Comparison of ENCODE assay signal across 9 cellular contexts in genomic region chr6:33860706-33861474, GRCh38. TPM values are rescaled to one million over a fixed set of nuclear protein-coding genes. Genes with fewer than 3 reads are reported as not detected.
DNase-seq lines count a peak whose midpoint lies in the region; ATAC-seq and TF ChIP-seq lines count a peak whose summit lies in the region.
"Had no signal": no experiment of that assay in that cellular context is flagged by ENCODE, and none has a peak within 500 bp of the region (broad histone marks: within the 10 kb centered on the region; RNA-seq: fewer than 3 reads in every experiment).

No MANE protein-coding gene starts in this region.

- in situ Hi-C loops in IMR-90 (cut with MboI; ENCODE audit: low sequenced_read_pairs): no loop called here

- intact Hi-C loops in CD4-positive, alpha-beta T cell (cut with DNase I, micrococcal nuclease): no loop called here
- intact Hi-C loops in IMR-90 (cut with micrococcal nuclease): no loop called here

- TF ChIP-seq POLR2A in IMR-90 (IDR thresholded peaks at IDR 0.05; ENCODE audit: low read depth, low read length): no peak

- dilution Hi-C loops in IMR-90 (cut with HindIII; ENCODE audit: low sequenced_read_pairs, unreplicated experiment): no loop called here

- H2AK9ac ChIP-seq in IMR-90 (replicated peaks; ENCODE audit: low read depth, low read length, poor library complexity): no peak overlapping the region

- no peak overlapping the region for H3K18ac ChIP-seq in IMR-90 (ENCODE audit: low read depth, low read length)

- ATAC-seq in CD4-positive, alpha-beta T cell (ENCODE audit: poor library complexity): peak; percentile 57
- ATAC-seq in IMR-90 (ENCODE audit: low read depth) (peak; percentile 44), GM19463 (IDR thresholded peaks at IDR 0.05; ENCODE audit: unreplicated experiment) (no peak)

- no peak overlapping the region for H4K8ac ChIP-seq in IMR-90 (ENCODE audit: low read depth in 2 of 2, low read length in 2 of 2)

- H3K9me3 ChIP-seq in CD4-positive, alpha-beta T cell (ENCODE audit: control insufficient read depth, low read length): no peaks in the 10 kb centered on the region
- no peaks in the 10 kb centered on the region for H3K9me3 ChIP-seq in IMR-90 (ENCODE audit: control insufficient read depth, insufficient read depth, low read length)

- H2BK120ac ChIP-seq in IMR-90 (ENCODE audit: low read depth, low read length): no peak overlapping the region

- no peak overlapping the region for H3K4ac ChIP-seq in IMR-90 (ENCODE audit: low read depth, low read length)

- no peaks in the 10 kb centered on the region for H3K36me3 ChIP-seq in IMR-90 (ENCODE audit: control insufficient read depth, insufficient read depth, low read length)

- H3K27me3 Mint-ChIP-seq in CD4-positive, alpha-beta T cell: no peaks in the 10 kb centered on the region
- H3K27me3 Mint-ChIP-seq in T-helper 2 cell treated with Interferon-gamma antibody and Interleukin-4, amounts not matched to agents 5 μg/mL and 100 μg/mL, for 36 hours (ENCODE audit: low read depth): peaks cover 28% of the 10 kb centered on the region

- DNase-seq in CD4-positive, alpha-beta T cell: peak in 7 of 10 experiments; percentile 5 to 35 (median 18)
- DNase-seq in IMR-90 (peak; percentile 24), fibroblast of peridontal ligament (ENCODE audit: extremely low read depth) (peak; percentile 27), 8988T (no peak), RKO (ENCODE audit: low spot score) (no peak)
- peak; percentile 17 for DNase-seq in T-helper 2 cell treated with Interferon-gamma antibody and Interleukin-4, amounts not matched to agents 5 μg/mL and 100 μg/mL, for 36 hours (ENCODE audit: low spot score)
- DNase-seq in activated T-cell treated with anti-CD3 and anti-CD28 coated beads, Interleukin-2, amount 50 U/mL, for 1 hour: no peak
- DNase-seq: OCI-M1 had no signal

- H4K5ac ChIP-seq in IMR-90 (ENCODE audit: low read depth, low read length): no peak overlapping the region

- H3K36me3 Mint-ChIP-seq in CD4-positive, alpha-beta T cell (ENCODE audit: low read depth): no peaks in the 10 kb centered on the region
- H3K36me3 Mint-ChIP-seq in T-helper 2 cell treated with Interferon-gamma antibody and Interleukin-4, amounts not matched to agents 5 μg/mL and 100 μg/mL, for 36 hours (ENCODE audit: low read depth): no peaks in the 10 kb centered on the region

- H3K27ac ChIP-seq in CD4-positive, alpha-beta T cell (ENCODE audit: low read depth, low read length): no peak overlapping the region
- no peak overlapping the region for H3K27ac ChIP-seq in IMR-90 (ENCODE audit: insufficient read depth, low read length)

- no TSS peak for BruUV-seq in IMR-90 (replicated peaks; lab: Mats Ljungman, UMichigan)

- no peaks in the 10 kb centered on the region for H3K9me1 ChIP-seq in IMR-90 (ENCODE audit: insufficient read depth, low read length)

- H3K27me3 ChIP-seq in CD4-positive, alpha-beta T cell (ENCODE audit: control insufficient read depth, insufficient read depth, low read length): no peaks in the 10 kb centered on the region
- peaks cover 53% of the 10 kb centered on the region for H3K27me3 ChIP-seq in IMR-90 (ENCODE audit: control insufficient read depth, insufficient read depth, low read length)

- TF ChIP-seq RAD21 in IMR-90 (IDR thresholded peaks at IDR 0.05; ENCODE audit: low read length): no peak

- H3K27ac Mint-ChIP-seq in CD4-positive, alpha-beta T cell: peak overlapping the region; percentile 10
- peak overlapping the region; percentile 24 for H3K27ac Mint-ChIP-seq in T-helper 2 cell treated with Interferon-gamma antibody and Interleukin-4, amounts not matched to agents 5 μg/mL and 100 μg/mL, for 36 hours

- TF ChIP-seq CTCF in CD4-positive, alpha-beta T cell (IDR thresholded peaks at IDR 0.05): no peak
- no peak for TF ChIP-seq CTCF in IMR-90 (conservative IDR thresholded peaks at IDR 0.05; ENCODE audit: low read depth, low read length)

- H3K4me1 ChIP-seq in IMR-90 (ENCODE audit: control insufficient read depth, insufficient read depth, low read length): no peaks in the 10 kb centered on the region

- H3K23ac ChIP-seq in IMR-90 (ENCODE audit: low read depth, low read length): no peak overlapping the region

- POLR2A ChIA-PET in CD4-positive, alpha-beta T cell (lab: Charles Lee): interaction anchor here (0.8 to 2.7 kb wide), 5 partner anchors 13 to 73 kb away, joined by 3 to 13 read pairs (median 10); partner anchors contain the start of gene LEMD2
- POLR2A ChIA-PET in IMR-90 (lab: Charles Lee; ENCODE audit: unreplicated experiment): no interaction called here

- H2BK20ac ChIP-seq in IMR-90 (ENCODE audit: low read depth, low read length): no peak overlapping the region

- WGBS in IMR-90 (ENCODE audit: extremely low coverage in 2 of 2, insufficient read length in 1 of 2), 2 experiments: 48% methylated on average over 4 of the region's 7 CpGs; no CpG with 5 or more reads in 1 of the 2 experiments

- no peak overlapping the region for H2AFZ ChIP-seq in IMR-90 (replicated peaks; ENCODE audit: low read length, poor library complexity)

- peak overlapping the region; percentile 39 for H3K4me3 Mint-ChIP-seq in CD4-positive, alpha-beta T cell
- H3K4me3 Mint-ChIP-seq in T-helper 2 cell treated with Interferon-gamma antibody and Interleukin-4, amounts not matched to agents 5 μg/mL and 100 μg/mL, for 36 hours: peak overlapping the region; percentile 15

- H3K9me3 Mint-ChIP-seq in CD4-positive, alpha-beta T cell: no peaks in the 10 kb centered on the region
- peaks cover 6% of the 10 kb centered on the region for H3K9me3 Mint-ChIP-seq in T-helper 2 cell treated with Interferon-gamma antibody and Interleukin-4, amounts not matched to agents 5 μg/mL and 100 μg/mL, for 36 hours

- no peaks in the 10 kb centered on the region for H4K20me1 ChIP-seq in IMR-90 (ENCODE audit: insufficient read depth, low read length)

- H3K79me1 ChIP-seq in IMR-90 (ENCODE audit: low read depth in 1 of 2, low read length in 2 of 2): no peaks in the 10 kb centered on the region

- H2BK15ac ChIP-seq in IMR-90 (ENCODE audit: low read depth, low read length): no peak overlapping the region

- H2BK5ac ChIP-seq in IMR-90 (ENCODE audit: low read depth, low read length, poor library complexity, severe bottlenecking): no peak overlapping the region

- no peak overlapping the region for H3K56ac ChIP-seq in IMR-90 (ENCODE audit: extremely low read depth, insufficient read depth, low read length)

- no peak overlapping the region for H3K4me3 ChIP-seq in IMR-90 (ENCODE audit: insufficient read depth, low read depth, low read length)

- H3K4me2 ChIP-seq in IMR-90 (ENCODE audit: low read depth, low read length): no peak overlapping the region

- H3K9ac ChIP-seq in IMR-90 (ENCODE audit: low read depth, low read length): no peak overlapping the region

- H3K14ac ChIP-seq in IMR-90 (replicated peaks; ENCODE audit: low read depth, low read length): no peak overlapping the region

- CTCF ChIA-PET in CD4-positive, alpha-beta T cell (lab: Charles Lee): interaction anchor here (0.6 to 1.0 kb wide), 2 partner anchors 14 to 90 kb away, joined by 3 read pairs; no protein-coding TSS in a partner anchor
- CTCF ChIA-PET in IMR-90 (lab: Yijun Ruan, JAX): interaction anchor here (1.4 kb wide), 1 partner anchor 10 kb away, joined by 6 read pairs; no protein-coding TSS in a partner anchor

- no peak overlapping the region for H4K91ac ChIP-seq in IMR-90 (ENCODE audit: insufficient read depth, low read depth, low read length)

- H2AK5ac ChIP-seq in IMR-90 (ENCODE audit: low read depth, low read length): no peak overlapping the region

- H3K4me1 Mint-ChIP-seq in CD4-positive, alpha-beta T cell (ENCODE audit: low read depth): peaks cover 71% of the 10 kb centered on the region
- H3K4me1 Mint-ChIP-seq in T-helper 2 cell treated with Interferon-gamma antibody and Interleukin-4, amounts not matched to agents 5 μg/mL and 100 μg/mL, for 36 hours (ENCODE audit: low read depth): peaks cover 46% of the 10 kb centered on the region

TF ChIP-seq in IMR-90, 13 proteins besides CTCF, POLR2A, EP300 and RAD21:
- TF ChIP-seq MAFK (IDR thresholded peaks at IDR 0.05; ENCODE audit: low read depth, low read length) (peak; percentile 91), RCOR1 (IDR thresholded peaks at IDR 0.05; ENCODE audit: insufficient replicate concordance, low read length) (no peak)

RNA-seq across cellular contexts. Expression of gene MLN, which starts 57.1 kb away (rescaled TPM):
- not detected for total RNA-seq in CD4-positive, alpha-beta T cell
- not detected in 2 replicates for total RNA-seq in IMR-90 (2012; rRNA removed)
- not detected in 2 replicates for polyA plus RNA-seq in IMR-90 (2012; rRNA removed)
- not detected in 2 replicates for polyA plus RNA-seq in IMR-90 (2012; cell fraction: cytosol; rRNA removed)
- polyA plus RNA-seq in IMR-90 (2012; cell fraction: nucleus; rRNA removed; ENCODE audit: low replicate concordance): not detected in 2 replicates

Comparison
In these comparisons a context has a peak if more than half of its experiments do, and no peak if none do; other contexts are left out.
1. DNase-seq: peak in CD4-positive, alpha-beta T cell (7 of 10), IMR-90 (single experiment), T-helper 2 cell treated with Interferon-gamma antibody and Interleukin-4, amounts not matched to agents 5 μg/mL and 100 μg/mL, for 36 hours (single experiment) and fibroblast of peridontal ligament (single experiment); none in 8988T (single experiment), RKO (single experiment) and activated T-cell treated with anti-CD3 and anti-CD28 coated beads, Interleukin-2, amount 50 U/mL, for 1 hour (single experiment).